In genomic region chr1:179155615-179156014, GRCh38 we compare ENCODE assay signal across 19 cellular contexts.
"Had no signal": no experiment of that assay in that cellular context is flagged by ENCODE, and none has a peak within 500 bp of the region (broad histone marks: within the 10 kb centered on the region; RNA-seq: fewer than 3 reads in every experiment).

No MANE protein-coding gene starts in this region.

- H3K27ac ChIP-seq: esophagus squamous epithelium, hepatocyte, parathyroid adenoma, right lobe of liver, SK-N-MC had no signal

- H3K9me3 ChIP-seq: esophagus squamous epithelium, mucosa of descending colon, right lobe of liver had no signal

- H3K9ac ChIP-seq: parathyroid adenoma had no signal

- DNase-seq: activated CD4-positive, alpha-beta memory T cell treated with anti-CD3 and anti-CD28 coated beads for 36 hours; activated CD4-positive, alpha-beta T cell treated with anti-CD3 and anti-CD28 coated beads for 48 hours; activated naive CD4-positive, alpha-beta T cell treated with anti-CD3 and anti-CD28 coated beads for 36 hours; activated naive CD8-positive, alpha-beta T cell treated with anti-CD3 and anti-CD28 coated beads, Interleukin-2, amount 50 U/mL, for 24 hours; activated T-cell treated with anti-CD3 and anti-CD28 coated beads, Interleukin-2, amount 50 U/mL, for 48 hours; cortex of kidney; endodermal cell; esophagus squamous epithelium; mucosa of descending colon; nephron progenitor cell; right lobe of liver; small intestine; stimulated activated CD4-positive, alpha-beta T cell treated with anti-CD3 and anti-CD28 coated beads, Interleukin-2, amount 100 ng/mL, for 24 hours; stimulated activated naive CD8-positive, alpha-beta T cell treated with anti-CD3 and anti-CD28 coated beads, Interleukin-15, amount 100 ng/mL, for 72 hours; SW 1271 had no signal

- ATAC-seq: activated naive CD8-positive, alpha-beta T cell treated with anti-CD3 and anti-CD28 coated beads, Interleukin-2, amount 50 U/mL, for 24 hours; mucosa of descending colon; right lobe of liver; stimulated activated effector memory CD8-positive, alpha-beta T cell treated with anti-CD3 and anti-CD28 coated beads, Interleukin-12 subunit alpha, Interleukin-12 subunit beta, amount 100 ng/mL, for 72 hours; stimulated activated naive CD8-positive, alpha-beta T cell treated with anti-CD3 and anti-CD28 coated beads, Interleukin-15, amount 100 ng/mL, for 72 hours had no signal

- H3K27me3 ChIP-seq: esophagus squamous epithelium, hepatocyte, right lobe of liver had no signal

- H3K36me3 ChIP-seq: esophagus squamous epithelium, right lobe of liver had no signal

- H3K4me3 ChIP-seq: esophagus squamous epithelium, hepatocyte, mucosa of descending colon, right lobe of liver, SK-N-MC had no signal

- H3K4me1 ChIP-seq: parathyroid adenoma had no signal
